ENCODE assay signal across 23 cellular contexts in the genomic region with DNA sequence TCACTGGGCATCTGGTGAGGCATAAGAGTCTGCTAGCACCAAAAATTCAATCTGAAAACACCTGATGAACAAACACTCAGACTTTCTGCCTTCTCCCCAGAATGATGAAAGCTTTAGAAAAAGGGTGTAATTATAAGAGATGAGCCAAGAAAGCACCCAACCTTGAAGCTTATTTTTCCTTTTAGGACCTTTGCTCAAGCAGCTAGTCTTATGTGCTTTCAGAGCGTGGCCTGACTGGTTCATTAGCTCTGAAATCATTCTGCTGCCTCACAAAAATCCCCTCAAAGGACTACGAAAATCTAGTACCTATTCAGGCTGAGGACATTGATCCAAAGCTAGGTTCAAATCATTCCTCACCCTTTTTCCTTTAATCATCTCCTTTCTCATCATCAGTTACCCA.
"Had no signal": no experiment of that assay in that cellular context is flagged by ENCODE, and none has a peak within 500 bp of the region (broad histone marks: within the 10 kb centered on the region; RNA-seq: fewer than 3 reads in every experiment).

No MANE protein-coding gene starts in this region.

- H3K4me1 Mint-ChIP-seq: IgD-negative memory B cell had no signal

- DNase-seq: Kasumi-1, MM.1S, NCI-H1092 treated with DMSO at 0.1 percent for 48 hours, NCI-H1436, NCI-H187, NCI-H2029, NCI-H2081 treated with DMSO at 0.1 percent for 48 hours, NCI-H2171, NCI-H226, NCI-H446, NCI-H510A, NCI-H524 treated with DMSO at 0.1 percent for 48 hours, NCI-H69, NCI-H774, PC-3, SHP77, SK-N-SH had no signal

- H3K4me2 ChIP-seq: KMS-11, SK-N-SH had no signal

- H3K27me3 Mint-ChIP-seq: IgD-negative memory B cell had no signal

- H3K27ac Mint-ChIP-seq: IgD-negative memory B cell had no signal

- H3K4me3 Mint-ChIP-seq: IgD-negative memory B cell had no signal

- H3K4me3 ChIP-seq: K562 had no signal

- ATAC-seq: K562, Panc1, PC-3 had no signal

- H3K9me2 ChIP-seq: SK-N-SH had no signal

- H3K36me3 Mint-ChIP-seq: IgD-negative memory B cell had no signal

- H3K27ac ChIP-seq: HL-60, KMS-11, RWPE1 had no signal
